ENCODE assay signal across 8 cellular contexts in the genomic region with DNA sequence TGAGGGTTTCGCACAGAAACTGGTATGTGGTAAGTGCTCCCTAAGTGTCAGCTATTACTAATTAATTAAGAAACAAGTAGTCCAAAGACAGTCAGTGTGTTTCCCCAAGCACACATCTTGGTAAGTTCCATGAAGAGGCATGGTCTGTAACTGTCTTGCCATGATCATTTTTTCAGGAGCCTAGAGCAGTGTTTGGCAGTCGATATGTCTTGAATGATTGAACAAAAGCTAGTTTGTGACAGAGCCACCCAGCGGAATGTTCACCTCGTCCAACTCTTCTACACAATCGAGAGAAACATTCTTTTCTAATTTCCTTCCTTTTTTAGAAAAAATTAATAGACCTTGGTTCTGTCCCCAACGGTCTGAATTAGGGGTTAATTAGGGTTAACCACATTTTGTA. TPM values are rescaled to one million over a fixed set of nuclear protein-coding genes. Genes with fewer than 3 reads are reported as not detected.
DNase-seq lines count a peak whose midpoint lies in the region; ATAC-seq and TF ChIP-seq lines count a peak whose summit lies in the region.

No MANE protein-coding gene starts in this region.

- no peak overlapping the region for H3K56ac ChIP-seq in mesendoderm (ENCODE audit: low read length)

- H3K4ac ChIP-seq in mesendoderm (ENCODE audit: low read depth, low read length) = no peak overlapping the region

- no peak overlapping the region for H3K18ac ChIP-seq in mesendoderm (ENCODE audit: low read length)

- H3K4me1 ChIP-seq in vagina = peaks cover 7% of the 10 kb centered on the region
- no peaks in the 10 kb centered on the region for H3K4me1 ChIP-seq in A673 (ENCODE audit: insufficient read depth, low read length, poor library complexity, severe bottlenecking)
- no peaks in the 10 kb centered on the region for H3K4me1 ChIP-seq in mesendoderm (ENCODE audit: control insufficient read depth, low read depth, low read length)

- H3K27ac ChIP-seq in vagina (peak overlapping the region; percentile 45), A673 (ENCODE audit: low read depth, low read length, poor library complexity, severe bottlenecking) (no peak overlapping the region), mesendoderm (ENCODE audit: low read depth, low read length) (no peak overlapping the region)

- no peak for DNase-seq in stimulated activated naive CD8-positive, alpha-beta T cell treated with anti-CD3 and anti-CD28 coated beads, Interleukin-15, Interleukin-2, amounts not matched to agents 100 U/mL and 50 U/mL, for 24 hours
- DNase-seq in activated naive CD8-positive, alpha-beta T cell treated with anti-CD3 and anti-CD28 coated beads, Interleukin-2, amount 10 ng/mL, durations not matched to agents 7 days and 5 days = no peak
- DNase-seq in lung microvascular endothelial cell (ENCODE audit: low read depth in 2 of 2) (peak; percentile 49 to 66), vagina (ENCODE audit: extremely low spot score in 2 of 2) (no peak), A673 (ENCODE audit: low spot score) (no peak), mesendoderm (no peak), UCSD-AML1 (lab: John Stamatoyannopoulos, UW; ENCODE audit: unreplicated experiment) (no peak)

- H3K9ac ChIP-seq in mesendoderm (ENCODE audit: low read length) = no peak overlapping the region

- H3K27ac Mint-ChIP-seq in stimulated activated naive CD8-positive, alpha-beta T cell treated with anti-CD3 and anti-CD28 coated beads, Interleukin-15, Interleukin-2, amounts not matched to agents 100 ng/mL and 50 ng/mL, for 24 hours = peak overlapping the region; percentile 12
- peak overlapping the region; percentile 97 for H3K27ac Mint-ChIP-seq in activated naive CD8-positive, alpha-beta T cell treated with anti-CD3 and anti-CD28 coated beads, Interleukin-2, amount 10 ng/mL, durations not matched to agents 7 days and 5 days

- no peak overlapping the region for H4K5ac ChIP-seq in mesendoderm (ENCODE audit: low read length)

- CTCF ChIA-PET in A673 (lab: Charles Lee) = no interaction called here

- H2BK120ac ChIP-seq in mesendoderm (ENCODE audit: low read depth, low read length) = no peak overlapping the region

- intact Hi-C loops in vagina (cut with DNase I) (no loop called here), A673 (cut with micrococcal nuclease; ENCODE audit: unreplicated experiment) (no loop called here)

- POLR2A ChIA-PET in activated naive CD8-positive, alpha-beta T cell treated with anti-CD3 and anti-CD28 coated beads, Interleukin-2, amount 10 ng/mL, durations not matched to agents 7 days and 5 days (lab: Charles Lee) = interaction anchor here (1.0 to 3.0 kb wide), 4 partner anchors 52 to 62 kb away, joined by 3 to 28 read pairs (median 3); partner anchors contain the start of gene FTH1
- POLR2A ChIA-PET in A673 (lab: Charles Lee; ENCODE audit: low non-redundant PET) = no interaction called here

- peaks cover 16% of the 10 kb centered on the region for H3K4me1 Mint-ChIP-seq in stimulated activated naive CD8-positive, alpha-beta T cell treated with anti-CD3 and anti-CD28 coated beads, Interleukin-15, Interleukin-2, amounts not matched to agents 100 ng/mL and 50 ng/mL, for 24 hours (ENCODE audit: low read depth)
- peaks cover 12% of the 10 kb centered on the region for H3K4me1 Mint-ChIP-seq in activated naive CD8-positive, alpha-beta T cell treated with anti-CD3 and anti-CD28 coated beads, Interleukin-2, amount 10 ng/mL, durations not matched to agents 7 days and 5 days

- no peak overlapping the region for H2AK5ac ChIP-seq in mesendoderm (ENCODE audit: low read length)

- no peak overlapping the region for H3K4me2 ChIP-seq in mesendoderm (ENCODE audit: low read length)

- no peak overlapping the region for H2BK5ac ChIP-seq in mesendoderm (ENCODE audit: low read length)

- H2BK15ac ChIP-seq in mesendoderm (replicated peaks; ENCODE audit: low read depth) = no peak overlapping the region

- H3K27me3 ChIP-seq in vagina (no peaks in the 10 kb centered on the region), A673 (replicated peaks; ENCODE audit: insufficient read depth, low read depth, low read length, poor library complexity) (no peaks in the 10 kb centered on the region), mesendoderm (ENCODE audit: insufficient read depth, low read length, poor library complexity) (no peaks in the 10 kb centered on the region)

- H3K27me3 Mint-ChIP-seq in stimulated activated naive CD8-positive, alpha-beta T cell treated with anti-CD3 and anti-CD28 coated beads, Interleukin-15, Interleukin-2, amounts not matched to agents 100 ng/mL and 50 ng/mL, for 24 hours = no peaks in the 10 kb centered on the region
- H3K27me3 Mint-ChIP-seq in activated naive CD8-positive, alpha-beta T cell treated with anti-CD3 and anti-CD28 coated beads, Interleukin-2, amount 10 ng/mL, durations not matched to agents 7 days and 5 days = peaks cover 2% of the 10 kb centered on the region

- peak overlapping the region; percentile 62 for H3K4me3 Mint-ChIP-seq in stimulated activated naive CD8-positive, alpha-beta T cell treated with anti-CD3 and anti-CD28 coated beads, Interleukin-15, Interleukin-2, amounts not matched to agents 100 ng/mL and 50 ng/mL, for 24 hours
- peak overlapping the region; percentile 71 for H3K4me3 Mint-ChIP-seq in activated naive CD8-positive, alpha-beta T cell treated with anti-CD3 and anti-CD28 coated beads, Interleukin-2, amount 10 ng/mL, durations not matched to agents 7 days and 5 days

- no peak overlapping the region for H3K4me3 ChIP-seq in vagina
- no peak overlapping the region for H3K4me3 ChIP-seq in A673 (ENCODE audit: low read depth, low read length, poor library complexity, severe bottlenecking)
- H3K4me3 ChIP-seq in mesendoderm (ENCODE audit: low read length) = no peak overlapping the region

- TF ChIP-seq POLR2A in vagina (IDR thresholded peaks at IDR 0.05) = no peak

- no peak overlapping the region for H4K8ac ChIP-seq in mesendoderm (ENCODE audit: low read depth, low read length)

- peaks cover 4% of the 10 kb centered on the region for H3K9me3 ChIP-seq in vagina
- peaks cover 9% of the 10 kb centered on the region for H3K9me3 ChIP-seq in A673 (ENCODE audit: low read depth, low read length, poor library complexity, severe bottlenecking)

- peaks cover 6% of the 10 kb centered on the region for H3K9me3 Mint-ChIP-seq in stimulated activated naive CD8-positive, alpha-beta T cell treated with anti-CD3 and anti-CD28 coated beads, Interleukin-15, Interleukin-2, amounts not matched to agents 100 ng/mL and 50 ng/mL, for 24 hours
- peaks cover 15% of the 10 kb centered on the region for H3K9me3 Mint-ChIP-seq in activated naive CD8-positive, alpha-beta T cell treated with anti-CD3 and anti-CD28 coated beads, Interleukin-2, amount 10 ng/mL, durations not matched to agents 7 days and 5 days

- no peaks in the 10 kb centered on the region for H3K79me1 ChIP-seq in mesendoderm (ENCODE audit: low read length)

- no peak for ATAC-seq in stimulated activated naive CD8-positive, alpha-beta T cell treated with anti-CD3 and anti-CD28 coated beads, Interleukin-15, Interleukin-2, amounts not matched to agents 100 U/mL and 50 U/mL, for 24 hours
- ATAC-seq in activated naive CD8-positive, alpha-beta T cell treated with anti-CD3 and anti-CD28 coated beads, Interleukin-2, amount 10 ng/mL, durations not matched to agents 7 days and 5 days (ENCODE audit: low read depth) = no peak

- H3K36me3 ChIP-seq in vagina (no peaks in the 10 kb centered on the region), A673 (ENCODE audit: insufficient read depth, low read length, poor library complexity, severe bottlenecking) (no peaks in the 10 kb centered on the region), mesendoderm (ENCODE audit: control insufficient read depth, insufficient read depth, low read length) (no peaks in the 10 kb centered on the region)

- H3K23ac ChIP-seq in mesendoderm (ENCODE audit: low read length) = no peak overlapping the region

- no TSS peak for BruUV-seq in A673 (replicated peaks; lab: Mats Ljungman, UMichigan)

- TF ChIP-seq CTCF in vagina (IDR thresholded peaks at IDR 0.05) (no peak), A673 (conservative IDR thresholded peaks at IDR 0.05; ENCODE audit: low read depth, low read length) (no peak)

- H3K36me3 Mint-ChIP-seq in stimulated activated naive CD8-positive, alpha-beta T cell treated with anti-CD3 and anti-CD28 coated beads, Interleukin-15, Interleukin-2, amounts not matched to agents 100 ng/mL and 50 ng/mL, for 24 hours (ENCODE audit: low read depth) = peaks cover 8% of the 10 kb centered on the region
- peaks cover 2% of the 10 kb centered on the region for H3K36me3 Mint-ChIP-seq in activated naive CD8-positive, alpha-beta T cell treated with anti-CD3 and anti-CD28 coated beads, Interleukin-2, amount 10 ng/mL, durations not matched to agents 7 days and 5 days

- no CpG with 5 or more reads among the region's 6 CpGs for WGBS in mesendoderm (ENCODE audit: extremely low coverage, insufficient coverage, low lambda C conversion rate)

- no peaks in the 10 kb centered on the region for H3K79me2 ChIP-seq in mesendoderm (ENCODE audit: control insufficient read depth, insufficient read depth, low read length)

RNA-seq across cellular contexts. Expression of gene FTH1, which starts 57.5 kb away (rescaled TPM):
- 100 to 1,000 TPM; 793 to 808 TPM for total RNA-seq in activated naive CD8-positive, alpha-beta T cell treated with anti-CD3 and anti-CD28 coated beads, Interleukin-2, amount 10 ng/mL, durations not matched to agents 7 days and 5 days
- total RNA-seq in lung microvascular endothelial cell (345 and 436 TPM in 2 replicates), vagina (2,421 TPM), A673 (2021) (2,291 and 2,484 TPM in 2 replicates)
- 1,625 TPM for polyA plus RNA-seq in mesendoderm (2013, experiment 1 of 2)
- polyA plus RNA-seq in mesendoderm (2013, experiment 2 of 2) = 1,633 TPM

Comparison
In these comparisons a context has a peak if more than half of its experiments do, and no peak if none do; other contexts are left out.
1. DNase-seq: peak in lung microvascular endothelial cell (2 of 2); none in stimulated activated naive CD8-positive, alpha-beta T cell treated with anti-CD3 and anti-CD28 coated beads, Interleukin-15, Interleukin-2, amounts not matched to agents 100 U/mL and 50 U/mL, for 24 hours (single experiment), activated naive CD8-positive, alpha-beta T cell treated with anti-CD3 and anti-CD28 coated beads, Interleukin-2, amount 10 ng/mL, durations not matched to agents 7 days and 5 days (single experiment), vagina (0 of 2), A673 (single experiment), mesendoderm (single experiment) and UCSD-AML1 (single experiment).